ENCODE assay signal across 18 cellular contexts in the genomic region with DNA sequence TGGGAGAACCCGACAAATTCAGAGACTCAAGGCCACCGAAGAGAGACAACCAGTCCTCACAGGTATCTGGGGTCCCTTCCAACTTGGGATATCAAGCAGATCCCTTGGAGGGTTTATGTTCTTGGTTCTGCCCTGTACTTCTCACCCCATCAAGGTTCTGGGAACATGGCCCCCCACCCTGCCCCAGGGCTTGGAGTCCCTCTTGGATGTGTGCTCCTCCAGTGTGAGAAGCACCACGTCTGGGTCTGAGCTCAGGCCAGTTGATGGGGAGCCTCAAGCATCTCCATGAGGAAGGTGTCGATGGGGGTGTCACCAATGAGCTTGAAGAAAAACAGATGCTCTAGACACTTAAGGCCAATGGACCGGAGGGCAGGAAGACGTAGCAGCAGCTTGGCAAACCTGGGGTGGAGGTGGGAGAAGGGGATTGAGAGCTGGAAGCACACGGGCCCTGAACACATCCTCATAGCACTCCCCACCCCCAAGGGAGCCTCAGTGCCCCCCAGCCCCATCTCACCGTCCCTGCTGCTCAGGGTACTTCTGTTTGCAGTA.
"Had no signal": no experiment of that assay in that cellular context is flagged by ENCODE, and none has a peak within 500 bp of the region (broad histone marks: within the 10 kb centered on the region; RNA-seq: fewer than 3 reads in every experiment).

No MANE protein-coding gene starts in this region.

- H3K9me3 ChIP-seq: colonic mucosa, neutrophil, psoas muscle, right lobe of liver, tibial artery, upper lobe of left lung, uterus had no signal

- DNase-seq: colonic mucosa; effector memory CD8-positive, alpha-beta T cell; foreskin keratinocyte; immature natural killer cell; mammary epithelial cell; naive thymus-derived CD4-positive, alpha-beta T cell; retina; stimulated activated CD4-positive, alpha-beta T cell treated with anti-CD3 and anti-CD28 coated beads, Interleukin-2, amount 100 ng/mL, for 24 hours; stimulated activated CD4-positive, alpha-beta T cell treated with anti-CD3 and anti-CD28 coated beads, Interleukin-4, amount 100 ng/mL, for 4 hours; stimulated activated naive B cell treated with anti-CD40 and anti-IgM and Interleukin-4, amounts not matched to agents 10 μg/mL and 1 μg/mL and 100 μg/mL, for 72 hours; stimulated activated naive CD8-positive, alpha-beta T cell treated with anti-CD3 and anti-CD28 coated beads, Interleukin-15, amount 100 ng/mL, for 72 hours; tibial artery; upper lobe of left lung; uterus had no signal

- H3K27me3 ChIP-seq: right lobe of liver had no signal

- H3K36me3 ChIP-seq: uterus had no signal

- H3K27ac ChIP-seq: colonic mucosa, foreskin keratinocyte, neutrophil, psoas muscle, right lobe of liver had no signal

- H3K4me1 ChIP-seq: foreskin keratinocyte had no signal

- H3K27ac Mint-ChIP-seq: effector memory CD8-positive, alpha-beta T cell; nephron progenitor cell; stimulated activated naive B cell treated with anti-CD40 and anti-IgM and Interleukin-4, amounts not matched to agents 10 μg/mL and 1 μg/mL and 100 μg/mL, for 72 hours had no signal

- ATAC-seq: effector memory CD8-positive, alpha-beta T cell; foreskin keratinocyte; naive thymus-derived CD4-positive, alpha-beta T cell; psoas muscle; stimulated activated naive B cell treated with anti-CD40 and anti-IgM and Interleukin-4, amounts not matched to agents 10 μg/mL and 1 μg/mL and 100 μg/mL, for 72 hours; stimulated activated naive CD8-positive, alpha-beta T cell treated with anti-CD3 and anti-CD28 coated beads, Interleukin-15, amount 100 ng/mL, for 72 hours had no signal

- H3K9me3 Mint-ChIP-seq: effector memory CD8-positive, alpha-beta T cell; nephron progenitor cell; stimulated activated naive B cell treated with anti-CD40 and anti-IgM and Interleukin-4, amounts not matched to agents 10 μg/mL and 1 μg/mL and 100 μg/mL, for 72 hours; stimulated activated naive CD8-positive, alpha-beta T cell treated with anti-CD3 and anti-CD28 coated beads, Interleukin-15, amount 100 ng/mL, for 72 hours had no signal

- H3K4me3 ChIP-seq: colonic mucosa, psoas muscle, right lobe of liver, tibial artery, upper lobe of left lung, uterus had no signal
